Comparison of ENCODE assay signal across 10 cellular contexts in genomic region chr4:184668511-184669114, GRCh38. TPM values are rescaled to one million over a fixed set of nuclear protein-coding genes. Genes with fewer than 3 reads are reported as not detected.
A peak's percentile ranks its signal among the peaks of the same experiment; 100 is the strongest.
DNase-seq lines count a peak whose midpoint lies in the region; ATAC-seq and TF ChIP-seq lines count a peak whose summit lies in the region.
"Had no signal": no experiment of that assay in that cellular context is flagged by ENCODE, and none has a peak within 500 bp of the region (broad histone marks: within the 10 kb centered on the region; RNA-seq: fewer than 3 reads in every experiment).

No MANE protein-coding gene starts in this region.

- intact Hi-C loops in colonic mucosa (cut with DNase I): no loop called here

- H3K36me3 ChIP-seq in Peyer's patch: peaks cover 0 to 24% (median 0%) of the 10 kb centered on the region in 3 donors
- H3K36me3 ChIP-seq in colonic mucosa: no peaks in the 10 kb centered on the region

- peak overlapping the region; percentile 85 for H3K27ac Mint-ChIP-seq in activated CD4-positive, alpha-beta T cell treated with anti-CD3 and anti-CD28 coated beads, Interleukin-2, amount 10 ng/mL, durations not matched to agents 7 days and 5 days
- H3K27ac Mint-ChIP-seq in stimulated activated naive CD8-positive, alpha-beta T cell treated with anti-CD3 and anti-CD28 coated beads, Interleukin-15, Interleukin-2, amounts not matched to agents 100 ng/mL and 50 ng/mL, for 24 hours: peak overlapping the region; percentile 33
- H3K27ac Mint-ChIP-seq: mesothelial cell of epicardium had no signal

- H3K4me1 ChIP-seq in Peyer's patch (peaks cover 0 to 6% (median 2%) of the 10 kb centered on the region in 4 donors), colonic mucosa (no peaks in the 10 kb centered on the region)

- H3K4me3 ChIP-seq in Peyer's patch (no peak overlapping the region), colonic mucosa (no peak overlapping the region)
- H3K4me3 ChIP-seq: adrenal gland had no signal

- H3K4me1 Mint-ChIP-seq in activated CD4-positive, alpha-beta T cell treated with anti-CD3 and anti-CD28 coated beads, Interleukin-2, amount 10 ng/mL, durations not matched to agents 7 days and 5 days: peaks cover 40% of the 10 kb centered on the region
- peaks cover 23% of the 10 kb centered on the region for H3K4me1 Mint-ChIP-seq in stimulated activated naive CD8-positive, alpha-beta T cell treated with anti-CD3 and anti-CD28 coated beads, Interleukin-15, Interleukin-2, amounts not matched to agents 100 ng/mL and 50 ng/mL, for 24 hours (ENCODE audit: low read depth)
- H3K4me1 Mint-ChIP-seq: mesothelial cell of epicardium had no signal

- POLR2A ChIA-PET in activated CD4-positive, alpha-beta T cell treated with anti-CD3 and anti-CD28 coated beads, Interleukin-2, amount 10 ng/mL, durations not matched to agents 7 days and 5 days (lab: Charles Lee): interaction anchor here (0.6 kb wide), 1 partner anchor 376 kb away, joined by 3 read pairs; no protein-coding TSS in a partner anchor

- H3K9me3 Mint-ChIP-seq in activated CD4-positive, alpha-beta T cell treated with anti-CD3 and anti-CD28 coated beads, Interleukin-2, amount 10 ng/mL, durations not matched to agents 7 days and 5 days: no peaks in the 10 kb centered on the region
- no peaks in the 10 kb centered on the region for H3K9me3 Mint-ChIP-seq in stimulated activated naive CD8-positive, alpha-beta T cell treated with anti-CD3 and anti-CD28 coated beads, Interleukin-15, Interleukin-2, amounts not matched to agents 100 ng/mL and 50 ng/mL, for 24 hours
- H3K9me3 Mint-ChIP-seq: mesothelial cell of epicardium had no signal

- no peak overlapping the region for H3K4me3 Mint-ChIP-seq in activated CD4-positive, alpha-beta T cell treated with anti-CD3 and anti-CD28 coated beads, Interleukin-2, amount 10 ng/mL, durations not matched to agents 7 days and 5 days
- H3K4me3 Mint-ChIP-seq in stimulated activated naive CD8-positive, alpha-beta T cell treated with anti-CD3 and anti-CD28 coated beads, Interleukin-15, Interleukin-2, amounts not matched to agents 100 ng/mL and 50 ng/mL, for 24 hours: no peak overlapping the region
- H3K4me3 Mint-ChIP-seq: mesothelial cell of epicardium had no signal

- no peaks in the 10 kb centered on the region for H3K9me3 ChIP-seq in Peyer's patch
- no peaks in the 10 kb centered on the region for H3K9me3 ChIP-seq in colonic mucosa
- H3K9me3 ChIP-seq: adrenal gland had no signal

- no peak for ATAC-seq in GM21576 (IDR thresholded peaks at IDR 0.05; ENCODE audit: unreplicated experiment)

- H3K36me3 Mint-ChIP-seq in activated CD4-positive, alpha-beta T cell treated with anti-CD3 and anti-CD28 coated beads, Interleukin-2, amount 10 ng/mL, durations not matched to agents 7 days and 5 days (ENCODE audit: low read depth): peaks cover 40% of the 10 kb centered on the region
- H3K36me3 Mint-ChIP-seq in stimulated activated naive CD8-positive, alpha-beta T cell treated with anti-CD3 and anti-CD28 coated beads, Interleukin-15, Interleukin-2, amounts not matched to agents 100 ng/mL and 50 ng/mL, for 24 hours (ENCODE audit: low read depth): peaks cover 53% of the 10 kb centered on the region

- TF ChIP-seq POLR2A in Peyer's patch (IDR thresholded peaks at IDR 0.05): no peak

- H3K27me3 Mint-ChIP-seq in activated CD4-positive, alpha-beta T cell treated with anti-CD3 and anti-CD28 coated beads, Interleukin-2, amount 10 ng/mL, durations not matched to agents 7 days and 5 days: no peaks in the 10 kb centered on the region
- H3K27me3 Mint-ChIP-seq in stimulated activated naive CD8-positive, alpha-beta T cell treated with anti-CD3 and anti-CD28 coated beads, Interleukin-15, Interleukin-2, amounts not matched to agents 100 ng/mL and 50 ng/mL, for 24 hours: no peaks in the 10 kb centered on the region

- CTCF ChIA-PET in activated CD4-positive, alpha-beta T cell treated with anti-CD3 and anti-CD28 coated beads, Interleukin-2, amount 10 ng/mL, durations not matched to agents 7 days and 5 days (lab: Charles Lee): interaction anchor here (0.7 to 2.7 kb wide), 7 partner anchors 15 to 404 kb away, joined by 3 to 8 read pairs (median 4); partner anchors contain the start of genes CASP3, CENPU and PRIMPOL

- TF ChIP-seq CTCF in Peyer's patch (IDR thresholded peaks at IDR 0.05) (no peak), colonic mucosa (IDR thresholded peaks at IDR 0.05) (no peak)

- no peak overlapping the region for H3K9ac ChIP-seq in colonic mucosa (ENCODE audit: low read depth in 2 of 2, low read length in 2 of 2)

- H3K27me3 ChIP-seq in Peyer's patch (no peaks in the 10 kb centered on the region), colonic mucosa (no peaks in the 10 kb centered on the region)
- H3K27me3 ChIP-seq: adrenal gland had no signal

- DNase-seq in activated CD4-positive, alpha-beta T cell treated with anti-CD3 and anti-CD28 coated beads, Interleukin-2, amount 10 ng/mL, durations not matched to agents 7 days and 5 days: peak; percentile 30
- DNase-seq in activated CD4-positive, alpha-beta T cell treated with anti-CD3 and anti-CD28 coated beads for 1 hour: no peak
- DNase-seq in Peyer's patch (no peak), dermis blood vessel endothelial cell (peak; percentile 58), colonic mucosa (no peak), middle frontal gyrus (ENCODE audit: extremely low spot score, low spot score) (no peak)
- DNase-seq: adrenal gland had no signal

- H3K27ac ChIP-seq in Peyer's patch: peak overlapping the region; percentile 50 to 87 (median 51)
- no peak overlapping the region for H3K27ac ChIP-seq in colonic mucosa
- H3K27ac ChIP-seq: adrenal gland had no signal

RNA-seq across cellular contexts. Expression of gene PRIMPOL, which starts 19.1 kb away (rescaled TPM):
- total RNA-seq in activated CD4-positive, alpha-beta T cell treated with anti-CD3 and anti-CD28 coated beads, Interleukin-2, amount 10 ng/mL, durations not matched to agents 7 days and 5 days: 10 to 100 TPM; 20.2 to 21.4 TPM
- total RNA-seq in Peyer's patch (10 to 100 TPM; 13.3 to 33.0 (median 25.0) TPM), dermis blood vessel endothelial cell (15.8 and 16.8 TPM in 2 replicates), colonic mucosa (10 to 100 TPM; 16.0 to 21.6 TPM)

RNA-seq across cellular contexts. Expression of gene CASP3, which starts 19.4 kb away (rescaled TPM):
- 10 to 100 TPM; 58.0 to 64.2 TPM for total RNA-seq in activated CD4-positive, alpha-beta T cell treated with anti-CD3 and anti-CD28 coated beads, Interleukin-2, amount 10 ng/mL, durations not matched to agents 7 days and 5 days
- total RNA-seq in Peyer's patch (10 to 100 TPM; 14.9 to 49.0 (median 25.8) TPM), dermis blood vessel endothelial cell (59.9 and 65.3 TPM in 2 replicates), colonic mucosa (10 to 100 TPM; 45.4 to 57.9 TPM)

Comparison
In these comparisons a context has a peak if more than half of its experiments do, and no peak if none do; other contexts are left out.
1. DNase-seq: peak in activated CD4-positive, alpha-beta T cell treated with anti-CD3 and anti-CD28 coated beads, Interleukin-2, amount 10 ng/mL, durations not matched to agents 7 days and 5 days (single experiment) and dermis blood vessel endothelial cell (single experiment); none in activated CD4-positive, alpha-beta T cell treated with anti-CD3 and anti-CD28 coated beads for 1 hour (single experiment), Peyer's patch (0 of 3), colonic mucosa (single experiment) and middle frontal gyrus (single experiment).